In genomic region chr9:15103321-15103720, GRCh38 we compare ENCODE assay signal across 23 cellular contexts.
"Had no signal": no experiment of that assay in that cellular context is flagged by ENCODE, and none has a peak within 500 bp of the region (broad histone marks: within the 10 kb centered on the region; RNA-seq: fewer than 3 reads in every experiment).

No MANE protein-coding gene starts in this region.

- H3K36me3 ChIP-seq: brain microvascular endothelial cell, esophagus squamous epithelium had no signal

- DNase-seq: activated CD4-positive, alpha-beta memory T cell treated with anti-CD3 and anti-CD28 coated beads for 36 hours; activated CD4-positive, alpha-beta T cell treated with anti-CD3 and anti-CD28 coated beads for 36 hours; activated CD4-positive, alpha-beta T cell treated with anti-CD3 and anti-CD28 coated beads, Interleukin-2, amount 10 ng/mL, durations not matched to agents 24 days and 14 days; activated CD4-positive, CD25-positive, alpha-beta regulatory T cell; activated CD4-positive, CD25-positive, alpha-beta regulatory T cell treated with anti-CD3 and anti-CD28 coated beads, Interleukin-2, amount 50 U/mL, for 72 hours; activated CD8-positive, alpha-beta memory T cell treated with anti-CD3 and anti-CD28 coated beads, Interleukin-2, amount 10 ng/mL, durations not matched to agents 7 days and 5 days; activated CD8-positive, alpha-beta memory T cell treated with anti-CD3 and anti-CD28 coated beads, Interleukin-2, amount 50 U/mL, for 4 hours; activated CD8-positive, alpha-beta T cell treated with anti-CD3 and anti-CD28 coated beads, Interleukin-2, amount 10 ng/mL, durations not matched to agents 7 days and 5 days; activated gamma-delta T cell; activated naive CD4-positive, alpha-beta T cell treated with anti-CD3 and anti-CD28 coated beads, Interleukin-2, amount 50 U/mL, for 16 hours; activated naive CD4-positive, alpha-beta T cell treated with Interleukin-2 at 50 U/mL for 16 hours; activated T-cell treated with anti-CD3 and anti-CD28 coated beads, Interleukin-2, amount 50 U/mL, for 1 hour; activated T-cell treated with anti-CD3 and anti-CD28 coated beads, Interleukin-2, amount 50 U/mL, for 72 hours; amniotic stem cell; anterior cingulate cortex; brain microvascular endothelial cell; dorsolateral prefrontal cortex; effector CD4-positive, alpha-beta T cell; effector memory CD8-positive, alpha-beta T cell; erythroblast; esophagus squamous epithelium; head of caudate nucleus had no signal

- H3K27ac ChIP-seq: brain microvascular endothelial cell, coronary artery, dorsolateral prefrontal cortex, esophagus squamous epithelium had no signal

- H3K4me3 ChIP-seq: coronary artery, dorsolateral prefrontal cortex, esophagus squamous epithelium had no signal

- H3K27me3 ChIP-seq: brain microvascular endothelial cell, esophagus squamous epithelium had no signal

- H3K4me1 ChIP-seq: esophagus squamous epithelium had no signal
